Comparison of ENCODE assay signal across 2 cellular contexts in the genomic region with DNA sequence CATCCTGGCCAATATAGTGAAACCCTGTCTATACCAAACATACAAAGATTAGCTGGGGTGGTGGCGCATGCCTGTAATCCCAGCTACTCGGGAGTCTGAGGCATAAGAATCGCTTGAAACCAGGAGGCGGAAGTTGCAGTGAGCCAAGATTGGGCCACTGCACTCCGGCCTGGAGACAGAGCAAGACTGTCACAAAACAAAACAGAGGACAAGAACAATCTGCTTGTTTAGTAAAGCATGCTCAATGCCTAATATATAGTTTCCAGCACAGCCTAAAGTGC.
TF ChIP-seq lines count a peak whose summit lies in the region.

No MANE protein-coding gene starts in this region.

TF ChIP-seq in A549, 52 proteins besides CTCF, POLR2A, EP300 and RAD21 (continued from another document):
- TF ChIP-seq PBX3 (IDR thresholded peaks at IDR 0.05) (no peak), GATA3 (IDR thresholded peaks at IDR 0.05; ENCODE audit: borderline replicate concordance) (no peak), FOSB (CRISPR knock-in tag; IDR thresholded peaks at IDR 0.05) (no peak), HOXA7 (CRISPR knock-in tag; IDR thresholded peaks at IDR 0.05) (no peak), FOSL2 (IDR thresholded peaks at IDR 0.05) (no peak), FOSL2 (CRISPR knock-in tag; IDR thresholded peaks at IDR 0.05) (no peak), CHD2 (IDR thresholded peaks at IDR 0.05; ENCODE audit: low read length, partially characterized antibody) (no peak), ZSCAN20 (CRISPR knock-in tag; IDR thresholded peaks at IDR 0.05) (no peak), RFX5 (IDR thresholded peaks at IDR 0.05) (no peak), RARB (CRISPR knock-in tag; IDR thresholded peaks at IDR 0.05) (no peak), CHD4 (IDR thresholded peaks at IDR 0.05; ENCODE audit: borderline replicate concordance) (no peak), JUNB (IDR thresholded peaks at IDR 0.05) (no peak), RCOR1 (IDR thresholded peaks at IDR 0.05; ENCODE audit: low read depth, low read length) (no peak), FOXS1 (CRISPR knock-in tag; IDR thresholded peaks at IDR 0.05) (no peak)

TF ChIP-seq in GM23338, 12 proteins besides CTCF, POLR2A, EP300 and RAD21 (continued from another document):
- no peak for TF ChIP-seq ZNF462 (CRISPR knock-in tag; IDR thresholded peaks at IDR 0.05)
- no peak for TF ChIP-seq ZNF114 (CRISPR knock-in tag; IDR thresholded peaks at IDR 0.05)
- no peak for TF ChIP-seq ZNF331 (CRISPR knock-in tag; IDR thresholded peaks at IDR 0.05; ENCODE audit: low read depth)
- TF ChIP-seq JUNB (IDR thresholded peaks at IDR 0.05; ENCODE audit: unreplicated experiment) = no peak
- TF ChIP-seq STAT1 (IDR thresholded peaks at IDR 0.05; ENCODE audit: unreplicated experiment) = no peak
- no peak for TF ChIP-seq NANOG (IDR thresholded peaks at IDR 0.05; ENCODE audit: borderline replicate concordance)
- TF ChIP-seq EZH2 (IDR thresholded peaks at IDR 0.05; ENCODE audit: low read depth, unreplicated experiment) = no peak
- TF ChIP-seq, protein P1, sequence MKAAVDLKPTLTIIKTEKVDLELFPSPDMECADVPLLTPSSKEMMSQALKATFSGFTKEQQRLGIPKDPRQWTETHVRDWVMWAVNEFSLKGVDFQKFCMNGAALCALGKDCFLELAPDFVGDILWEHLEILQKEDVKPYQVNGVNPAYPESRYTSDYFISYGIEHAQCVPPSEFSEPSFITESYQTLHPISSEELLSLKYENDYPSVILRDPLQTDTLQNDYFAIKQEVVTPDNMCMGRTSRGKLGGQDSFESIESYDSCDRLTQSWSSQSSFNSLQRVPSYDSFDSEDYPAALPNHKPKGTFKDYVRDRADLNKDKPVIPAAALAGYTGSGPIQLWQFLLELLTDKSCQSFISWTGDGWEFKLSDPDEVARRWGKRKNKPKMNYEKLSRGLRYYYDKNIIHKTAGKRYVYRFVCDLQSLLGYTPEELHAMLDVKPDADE (IDR thresholded peaks at IDR 0.05) = no peak
- TF ChIP-seq POLR2AphosphoS5 (IDR thresholded peaks at IDR 0.05; ENCODE audit: low read depth) = no peak
- no peak for TF ChIP-seq REST (IDR thresholded peaks at IDR 0.05; ENCODE audit: unreplicated experiment)
TF ChIP-seq in GM23338: peak in this region for 0.
